23 cellular contexts compared by ENCODE assay signal in the genomic region with DNA sequence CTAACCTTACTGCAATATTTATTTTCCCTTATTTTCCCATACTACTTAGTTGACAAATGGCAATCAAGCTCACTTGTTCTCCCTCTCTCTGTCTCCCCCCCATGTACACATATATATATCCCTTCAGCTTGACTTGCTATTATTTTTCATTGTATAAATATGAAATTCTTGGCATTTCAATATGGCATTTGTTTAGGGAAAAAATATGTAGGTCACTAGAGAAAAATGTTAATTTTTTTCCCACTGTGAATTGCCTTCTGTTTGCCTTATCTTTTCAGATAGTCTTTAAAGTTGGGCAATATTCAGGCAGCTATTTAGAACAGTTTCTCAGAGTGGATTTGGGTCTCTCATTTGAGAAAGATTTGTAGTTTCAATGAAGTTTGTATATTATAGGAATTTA.
"Had no signal": no experiment of that assay in that cellular context is flagged by ENCODE, and none has a peak within 500 bp of the region (broad histone marks: within the 10 kb centered on the region; RNA-seq: fewer than 3 reads in every experiment).

No MANE protein-coding gene starts in this region.

- H3K27ac Mint-ChIP-seq: activated CD4-positive, alpha-beta T cell treated with anti-CD3 and anti-CD28 coated beads, Interleukin-2, amount 10 ng/mL, durations not matched to agents 24 days and 14 days; activated CD8-positive, alpha-beta T cell treated with anti-CD3 and anti-CD28 coated beads, Interleukin-2, amount 10 ng/mL, durations not matched to agents 7 days and 5 days; activated naive CD4-positive, alpha-beta T cell treated with anti-CD3 and anti-CD28 coated beads, Interleukin-2, amount 50 U/mL, for 24 hours; activated T-helper 1 cell treated with anti-CD3 and anti-CD28 coated beads, Interleukin-12 subunit alpha, Interleukin-12 subunit beta, Interleukin-2, Interleukin-4 antibody, amounts not matched to agents 30 ng/mL and 10 ng/mL and 1 ng/mL, durations not matched to agents 14 hours and 24 hours and 36 hours; dendritic cell treated with granulocyte-macrophage colony-stimulating factor and Interleukin-4, amounts not matched to agents 40 ng/mL and 50 ng/mL, for 4 days; naive thymus-derived CD4-positive, alpha-beta T cell; neural progenitor cell had no signal

- ATAC-seq: activated CD4-positive, CD25-positive, alpha-beta regulatory T cell treated with anti-CD3 and anti-CD28 coated beads, Interleukin-2, amount 50 U/mL, for 24 hours; activated CD8-positive, alpha-beta T cell treated with anti-CD3 and anti-CD28 coated beads, Interleukin-2, amount 10 ng/mL, durations not matched to agents 7 days and 5 days; left lung; naive thymus-derived CD4-positive, alpha-beta T cell had no signal

- H3K9me3 ChIP-seq: adrenal gland, left lung, prostate gland, thyroid gland had no signal

- H3K4me3 ChIP-seq: adrenal gland, left lung, lung, neural progenitor cell, prostate gland, thyroid gland had no signal

- H3K4me1 Mint-ChIP-seq: activated CD4-positive, alpha-beta T cell treated with anti-CD3 and anti-CD28 coated beads, Interleukin-2, amount 10 ng/mL, durations not matched to agents 24 days and 14 days; activated naive CD4-positive, alpha-beta T cell treated with anti-CD3 and anti-CD28 coated beads, Interleukin-2, amount 50 U/mL, for 24 hours; naive thymus-derived CD4-positive, alpha-beta T cell had no signal

- DNase-seq: activated CD4-positive, alpha-beta T cell treated with anti-CD3 and anti-CD28 coated beads, Interleukin-2, amount 10 ng/mL, durations not matched to agents 24 days and 14 days; activated CD8-positive, alpha-beta T cell treated with anti-CD3 and anti-CD28 coated beads, Interleukin-2, amount 10 ng/mL, durations not matched to agents 7 days and 5 days; activated gamma-delta T cell treated with Interleukin-2 at 50 U/mL for 16 hours; adrenal gland; effector CD4-positive, alpha-beta T cell; erythroblast; foreskin melanocyte; kidney glomerular epithelial cell; left lung; naive thymus-derived CD4-positive, alpha-beta T cell; stimulated activated CD4-positive, alpha-beta T cell treated with anti-CD3 and anti-CD28 coated beads, Interleukin-2, amount 100 ng/mL, for 48 hours; stimulated activated CD8-positive, alpha-beta memory T cell treated with anti-CD3 and anti-CD28 coated beads, Interleukin-4, amount 100 ng/mL, for 48 hours; stimulated activated naive CD4-positive, alpha-beta T cell treated with Interleukin-2 at 50 U/mL for 16 hours; SW 1271; thyroid gland had no signal

- FAIRE-seq: bronchial epithelial cell had no signal

- H3K4me3 Mint-ChIP-seq: activated CD4-positive, alpha-beta T cell treated with anti-CD3 and anti-CD28 coated beads, Interleukin-2, amount 10 ng/mL, durations not matched to agents 24 days and 14 days; activated CD8-positive, alpha-beta T cell treated with anti-CD3 and anti-CD28 coated beads, Interleukin-2, amount 10 ng/mL, durations not matched to agents 7 days and 5 days; activated naive CD4-positive, alpha-beta T cell treated with anti-CD3 and anti-CD28 coated beads, Interleukin-2, amount 50 U/mL, for 24 hours; activated T-helper 1 cell treated with anti-CD3 and anti-CD28 coated beads, Interleukin-12 subunit alpha, Interleukin-12 subunit beta, Interleukin-2, Interleukin-4 antibody, amounts not matched to agents 30 ng/mL and 10 ng/mL and 1 ng/mL, durations not matched to agents 14 hours and 24 hours and 36 hours; dendritic cell treated with granulocyte-macrophage colony-stimulating factor and Interleukin-4, amounts not matched to agents 40 ng/mL and 50 ng/mL, for 4 days; naive thymus-derived CD4-positive, alpha-beta T cell; neural progenitor cell had no signal

- H3K9me3 Mint-ChIP-seq: activated CD4-positive, alpha-beta T cell treated with anti-CD3 and anti-CD28 coated beads, Interleukin-2, amount 10 ng/mL, durations not matched to agents 24 days and 14 days; activated naive CD4-positive, alpha-beta T cell treated with anti-CD3 and anti-CD28 coated beads, Interleukin-2, amount 50 U/mL, for 24 hours; activated T-helper 1 cell treated with anti-CD3 and anti-CD28 coated beads, Interleukin-12 subunit alpha, Interleukin-12 subunit beta, Interleukin-2, Interleukin-4 antibody, amounts not matched to agents 30 ng/mL and 10 ng/mL and 1 ng/mL, durations not matched to agents 14 hours and 24 hours and 36 hours; dendritic cell treated with granulocyte-macrophage colony-stimulating factor and Interleukin-4, amounts not matched to agents 40 ng/mL and 50 ng/mL, for 4 days; naive thymus-derived CD4-positive, alpha-beta T cell; neural progenitor cell had no signal

- H3K4me2 ChIP-seq: neural progenitor cell had no signal

- H3K27ac ChIP-seq: adrenal gland, left lung, neural progenitor cell, prostate gland, thyroid gland had no signal

- H3K4me1 ChIP-seq: neural progenitor cell, prostate gland, thyroid gland had no signal

- H3K9ac ChIP-seq: neural progenitor cell had no signal

- H3K36me3 Mint-ChIP-seq: activated naive CD4-positive, alpha-beta T cell treated with anti-CD3 and anti-CD28 coated beads, Interleukin-2, amount 50 U/mL, for 24 hours had no signal

- H2AFZ ChIP-seq: neural progenitor cell had no signal

- H3K27me3 Mint-ChIP-seq: activated CD4-positive, alpha-beta T cell treated with anti-CD3 and anti-CD28 coated beads, Interleukin-2, amount 10 ng/mL, durations not matched to agents 24 days and 14 days; activated naive CD4-positive, alpha-beta T cell treated with anti-CD3 and anti-CD28 coated beads, Interleukin-2, amount 50 U/mL, for 24 hours; dendritic cell treated with granulocyte-macrophage colony-stimulating factor and Interleukin-4, amounts not matched to agents 40 ng/mL and 50 ng/mL, for 4 days; naive thymus-derived CD4-positive, alpha-beta T cell had no signal

- H3K36me3 ChIP-seq: neural progenitor cell, prostate gland had no signal

- H3K27me3 ChIP-seq: adrenal gland, left lung, neural progenitor cell, thyroid gland had no signal
